ENCODE assay signal across 25 cellular contexts in the genomic region with DNA sequence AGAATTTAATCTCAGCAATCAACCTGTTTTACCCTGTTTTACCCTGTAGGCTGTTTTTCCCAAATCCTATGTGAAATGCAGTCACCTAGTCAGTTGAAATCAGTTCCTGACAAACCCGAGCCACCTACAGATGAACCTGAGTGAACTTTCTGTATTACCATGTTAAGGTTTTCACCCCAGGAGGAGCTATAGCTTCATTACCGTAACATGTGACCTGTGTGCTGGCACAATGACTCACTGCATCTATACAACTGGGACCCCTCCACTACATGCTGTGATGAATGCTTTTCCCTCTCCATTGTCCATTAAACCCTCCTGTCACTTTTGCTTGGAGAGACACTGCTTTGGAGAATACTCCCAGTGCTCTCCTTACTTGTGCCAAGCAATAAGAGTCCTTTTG.
DNase-seq lines count a peak whose midpoint lies in the region; ATAC-seq and TF ChIP-seq lines count a peak whose summit lies in the region.
"Had no signal": no experiment of that assay in that cellular context is flagged by ENCODE, and none has a peak within 500 bp of the region (broad histone marks: within the 10 kb centered on the region; RNA-seq: fewer than 3 reads in every experiment).

No MANE protein-coding gene starts in this region.

- CTCF ChIA-PET in WTC11 (lab: Charles Lee): no interaction called here

- peaks cover 22% of the 10 kb centered on the region for H3K9me3 Mint-ChIP-seq in WTC11
- H3K9me3 Mint-ChIP-seq in natural killer cell: peaks cover 7 to 12% of the 10 kb centered on the region in 2 donors

- H3K27me3 Mint-ChIP-seq in WTC11 (ENCODE audit: low read depth): no peaks in the 10 kb centered on the region; the same call in 1 of the 2 replicates
- no peaks in the 10 kb centered on the region for H3K27me3 Mint-ChIP-seq in natural killer cell (ENCODE audit: low read depth in 2 of 2)
- H3K27me3 Mint-ChIP-seq: CD4-positive, alpha-beta T cell; IgD-negative memory B cell had no signal

- TF ChIP-seq CTCF in WTC11 (IDR thresholded peaks at IDR 0.05) (no peak), brain microvascular endothelial cell (IDR thresholded peaks at IDR 0.05; ENCODE audit: low read depth, low read length, missing control alignments) (no peak), natural killer cell (IDR thresholded peaks at IDR 0.05) (no peak), GM13977 (IDR thresholded peaks at IDR 0.05; ENCODE audit: extremely low read depth, insufficient read depth, missing control alignments) (no peak)

- no peak overlapping the region for H3K4me3 Mint-ChIP-seq in WTC11
- H3K4me3 Mint-ChIP-seq in natural killer cell: no peak overlapping the region
- H3K4me3 Mint-ChIP-seq: CD4-positive, alpha-beta T cell; HFFc6; IgD-negative memory B cell had no signal

- DNase-seq in NCI-H345 (lab: John Stamatoyannopoulos, UW): peak; percentile 26
- no peak for DNase-seq in NCI-H345 treated with DMSO at 0.1 percent for 48 hours (lab: John Stamatoyannopoulos, UW; ENCODE audit: unreplicated experiment)
- no peak for DNase-seq in WTC11 (ENCODE audit: low spot score)
- peak; percentile 14 for DNase-seq in iPS-NIHi11 (ENCODE audit: low spot score)
- DNase-seq in brain microvascular endothelial cell: no peak
- no peak for DNase-seq in activated effector memory CD4-positive, alpha-beta T cell treated with anti-CD3 and anti-CD28 coated beads, Interleukin-2, amount 50 U/mL, for 16 hours
- DNase-seq in natural killer cell: no peak
- DNase-seq in GM13977 (ENCODE audit: low spot score): no peak
- DNase-seq: CD4-positive, alpha-beta T cell; HFFc6; MM.1S; NCI-H1048; NCI-H1694; NCI-H2029 treated with DMSO at 0.1 percent for 48 hours; NCI-H2171; NCI-H226; NCI-H524; NCI-H774; SIG-M5 had no signal

- in situ Hi-C loops in brain microvascular endothelial cell (cut with HindIII; ENCODE audit: low pct_ligation_motif_present, low sequenced_read_pairs) (no loop called here), GM13977 (cut with MboI; ENCODE audit: low pct_unique_long_range_greater_than_20kb, low sequenced_read_pairs, unreplicated experiment) (no loop called here)

- H3K36me3 ChIP-seq in brain microvascular endothelial cell (replicated peaks): no peaks in the 10 kb centered on the region
- H3K36me3 ChIP-seq: BLaER1 treated with 17β-estradiol and CSF1 and Interleukin-3, amounts not matched to agents 10 nM and 100 nM; HAP-1 had no signal

- H3K27me3 ChIP-seq in brain microvascular endothelial cell (replicated peaks): no peaks in the 10 kb centered on the region
- H3K27me3 ChIP-seq: BLaER1 treated with 17β-estradiol and CSF1 and Interleukin-3, amounts not matched to agents 10 nM and 100 nM had no signal

- H3K27ac Mint-ChIP-seq in WTC11 (no peak overlapping the region), natural killer cell (no peak overlapping the region)
- H3K27ac Mint-ChIP-seq: CD4-positive, alpha-beta T cell; HFFc6; IgD-negative memory B cell had no signal

- no peak overlapping the region for H3K27ac ChIP-seq in brain microvascular endothelial cell
- H3K27ac ChIP-seq: BLaER1 treated with 17β-estradiol and CSF1 and Interleukin-3, amounts not matched to agents 10 nM and 100 nM; KMS-11 had no signal

- H3K4me1 Mint-ChIP-seq in WTC11 (peaks cover 8% of the 10 kb centered on the region), natural killer cell (no peaks in the 10 kb centered on the region)
- H3K4me1 Mint-ChIP-seq: IgD-negative memory B cell had no signal

- peaks cover 3% of the 10 kb centered on the region for H3K36me3 Mint-ChIP-seq in WTC11
- peaks cover 5% of the 10 kb centered on the region for H3K36me3 Mint-ChIP-seq in natural killer cell
- H3K36me3 Mint-ChIP-seq: IgD-negative memory B cell had no signal

- ATAC-seq in WTC11 (peak; percentile 95), natural killer cell (no peak)
- ATAC-seq: GM12878, SK-N-SH treated with all-trans-retinoic acid at 6 μM for 48 hours had no signal

- POLR2A ChIA-PET in WTC11 (lab: Charles Lee): no interaction called here

- intact Hi-C loops in natural killer cell (cut with micrococcal nuclease): no loop called here

- no peak overlapping the region for H3K4me3 ChIP-seq in brain microvascular endothelial cell (ENCODE audit: low read depth, low read length)
- H3K4me3 ChIP-seq: BLaER1 treated with 17β-estradiol and CSF1 and Interleukin-3, amounts not matched to agents 10 nM and 100 nM; GM12878; HAP-1 had no signal

TF ChIP-seq in WTC11, 78 proteins besides CTCF, POLR2A, EP300 and RAD21:
- no peak for TF ChIP-seq NFE2L1 (CRISPR knock-in tag; IDR thresholded peaks at IDR 0.05)
- peak; percentile 48; the same call in 1 of the 2 replicates for TF ChIP-seq USF2 (CRISPR knock-in tag; IDR thresholded peaks at IDR 0.05)

Comparison
In these comparisons a context has a peak if more than half of its experiments do, and no peak if none do; other contexts are left out.
1. DNase-seq: peak in NCI-H345 (single experiment) and iPS-NIHi11 (single experiment); none in NCI-H345 treated with DMSO at 0.1 percent for 48 hours (single experiment), WTC11 (single experiment), brain microvascular endothelial cell (single experiment), activated effector memory CD4-positive, alpha-beta T cell treated with anti-CD3 and anti-CD28 coated beads, Interleukin-2, amount 50 U/mL, for 16 hours (single experiment), natural killer cell (single experiment) and GM13977 (single experiment).